In the genomic region with DNA sequence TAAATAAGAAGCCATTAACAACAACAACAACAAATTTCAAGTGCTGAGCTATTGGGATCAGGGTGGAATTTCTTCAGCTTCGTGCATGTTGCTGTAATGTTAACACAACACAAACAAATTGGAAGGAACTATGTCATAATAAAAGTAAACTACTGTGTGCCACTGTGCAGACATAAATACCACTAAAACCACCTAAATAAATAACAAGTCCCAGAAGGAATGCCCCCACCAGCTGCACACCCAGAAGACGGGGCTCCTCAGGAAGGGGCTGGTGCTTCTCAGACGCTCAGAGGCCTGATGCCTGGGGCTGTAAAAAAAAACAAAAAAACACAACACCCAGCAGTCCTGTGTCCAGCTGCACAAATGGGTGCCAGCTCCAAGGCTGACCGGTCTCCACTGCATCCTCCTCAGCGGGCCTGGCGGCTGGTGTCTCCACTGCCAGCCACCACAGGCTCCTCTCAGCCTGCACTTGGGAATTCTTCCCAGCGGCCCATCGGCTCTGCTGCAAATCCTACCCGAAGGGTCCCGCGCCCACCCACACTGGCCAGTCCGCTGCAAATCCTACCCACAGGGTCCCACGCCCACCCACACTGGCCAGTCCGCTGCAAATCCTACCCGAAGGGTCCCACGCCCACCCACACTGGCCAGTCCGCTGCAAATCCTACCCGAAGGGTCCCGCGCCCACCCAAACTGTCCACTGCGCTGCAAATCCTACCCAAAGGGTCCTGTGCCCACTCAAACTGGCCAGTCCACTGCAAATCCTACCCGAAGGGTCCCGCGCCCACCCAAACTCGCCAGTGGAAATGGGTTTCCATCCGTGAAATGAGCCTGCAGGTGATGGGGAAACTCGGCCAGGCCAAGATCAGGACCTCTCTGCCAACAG, we compare ENCODE assay signal across 15 cellular contexts. TPM values are rescaled to one million over a fixed set of nuclear protein-coding genes. Genes with fewer than 3 reads are reported as not detected.
DNase-seq lines count a peak whose midpoint lies in the region; ATAC-seq and TF ChIP-seq lines count a peak whose summit lies in the region.
"Had no signal": no experiment of that assay in that cellular context is flagged by ENCODE, and none has a peak within 500 bp of the region (broad histone marks: within the 10 kb centered on the region; RNA-seq: fewer than 3 reads in every experiment).

No MANE protein-coding gene starts in this region.

- H3K4me2 ChIP-seq in mesendoderm (ENCODE audit: low read length), result no peak overlapping the region

- H3K9me3 ChIP-seq in endodermal cell (ENCODE audit: control insufficient read depth, low read length) (peaks cover 31% of the 10 kb centered on the region), upper lobe of right lung (peaks cover 18% of the 10 kb centered on the region)

- no peak overlapping the region for H3K4me3 Mint-ChIP-seq in endodermal cell
- no peak overlapping the region for H3K4me3 Mint-ChIP-seq in osteocyte (ENCODE audit: unreplicated experiment)
- no peak overlapping the region for H3K4me3 Mint-ChIP-seq in activated T-helper 17 cell treated with anti-CD3 and anti-CD28 coated beads, Interleukin-2, amount 50 U/mL, for 72 hours

- H3K4me1 Mint-ChIP-seq in endodermal cell (no peaks in the 10 kb centered on the region), osteocyte (ENCODE audit: unreplicated experiment) (peaks cover 20% of the 10 kb centered on the region)
- no peaks in the 10 kb centered on the region for H3K4me1 Mint-ChIP-seq in activated T-helper 17 cell treated with anti-CD3 and anti-CD28 coated beads, Interleukin-2, amount 50 U/mL, for 72 hours

- H2BK15ac ChIP-seq in mesendoderm (replicated peaks; ENCODE audit: low read depth), result no peak overlapping the region

- H3K9ac ChIP-seq in endodermal cell (ENCODE audit: extremely low read depth, low read length, poor library complexity, severe bottlenecking) (no peak overlapping the region), mesendoderm (ENCODE audit: low read length) (no peak overlapping the region)

- no peak overlapping the region for H3K18ac ChIP-seq in mesendoderm (ENCODE audit: low read length)

- H2BK120ac ChIP-seq in mesendoderm (ENCODE audit: low read depth, low read length), result no peak overlapping the region

- H3K27ac ChIP-seq in endodermal cell (ENCODE audit: low read depth, low read length) (no peak overlapping the region), upper lobe of right lung (no peak overlapping the region), mesendoderm (ENCODE audit: low read depth, low read length) (no peak overlapping the region)
- H3K27ac ChIP-seq: 22Rv1 had no signal

- TF ChIP-seq CTCF in endodermal cell (conservative IDR thresholded peaks at IDR 0.05) (no peak), osteocyte (IDR thresholded peaks at IDR 0.05) (no peak), upper lobe of right lung (IDR thresholded peaks at IDR 0.05) (no peak)

- H3K56ac ChIP-seq in mesendoderm (ENCODE audit: low read length), result no peak overlapping the region

- H3K27me3 ChIP-seq in endodermal cell (ENCODE audit: control insufficient read depth, insufficient read depth, low read length, poor library complexity, severe bottlenecking), result no peaks in the 10 kb centered on the region
- no peaks in the 10 kb centered on the region for H3K27me3 ChIP-seq in upper lobe of right lung
- no peaks in the 10 kb centered on the region for H3K27me3 ChIP-seq in mesendoderm (ENCODE audit: insufficient read depth, low read length, poor library complexity)

- no peak overlapping the region for H3K4me3 ChIP-seq in endodermal cell (ENCODE audit: low read length)
- H3K4me3 ChIP-seq in upper lobe of right lung, result no peak overlapping the region
- no peak overlapping the region for H3K4me3 ChIP-seq in mesendoderm (ENCODE audit: low read length)

- H2AK5ac ChIP-seq in mesendoderm (ENCODE audit: low read length), result no peak overlapping the region

- 96% methylated on average over 20 to 27 of the region's 27 CpGs for WGBS in endodermal cell (ENCODE audit: insufficient coverage in 1 of 2, insufficient read length in 1 of 2), 2 experiments
- no CpG with 5 or more reads among the region's 27 CpGs for WGBS in mesendoderm (ENCODE audit: extremely low coverage, insufficient coverage, low lambda C conversion rate)

- no peak overlapping the region for H4K5ac ChIP-seq in mesendoderm (ENCODE audit: low read length)

- H3K36me3 Mint-ChIP-seq in endodermal cell (ENCODE audit: low read depth) (peaks cover 72% of the 10 kb centered on the region), osteocyte (ENCODE audit: unreplicated experiment) (peaks cover 14% of the 10 kb centered on the region)
- peaks cover 27% of the 10 kb centered on the region for H3K36me3 Mint-ChIP-seq in activated T-helper 17 cell treated with anti-CD3 and anti-CD28 coated beads, Interleukin-2, amount 50 U/mL, for 72 hours (ENCODE audit: low read depth)

- peaks cover 13% of the 10 kb centered on the region for H3K36me3 ChIP-seq in endodermal cell (ENCODE audit: control insufficient read depth, insufficient read depth, low read length)
- no peaks in the 10 kb centered on the region for H3K36me3 ChIP-seq in upper lobe of right lung
- H3K36me3 ChIP-seq in mesendoderm (ENCODE audit: control insufficient read depth, insufficient read depth, low read length), result peaks cover 2% of the 10 kb centered on the region

- H3K4me1 ChIP-seq in endodermal cell (ENCODE audit: control insufficient read depth, insufficient read depth, low read length), result no peaks in the 10 kb centered on the region
- no peaks in the 10 kb centered on the region for H3K4me1 ChIP-seq in upper lobe of right lung
- no peaks in the 10 kb centered on the region for H3K4me1 ChIP-seq in mesendoderm (ENCODE audit: control insufficient read depth, low read depth, low read length)

- H3K79me1 ChIP-seq in mesendoderm (ENCODE audit: low read length), result peaks cover 2% of the 10 kb centered on the region

- no peak overlapping the region for H2BK5ac ChIP-seq in mesendoderm (ENCODE audit: low read length)

- H3K27ac Mint-ChIP-seq in endodermal cell, result no peak overlapping the region
- peak overlapping the region; percentile 20 for H3K27ac Mint-ChIP-seq in osteocyte (ENCODE audit: unreplicated experiment)
- H3K27ac Mint-ChIP-seq in activated T-helper 17 cell treated with anti-CD3 and anti-CD28 coated beads, Interleukin-2, amount 50 U/mL, for 72 hours, result no peak overlapping the region

- peaks cover 66% of the 10 kb centered on the region for H3K9me3 Mint-ChIP-seq in endodermal cell
- H3K9me3 Mint-ChIP-seq in osteocyte (ENCODE audit: unreplicated experiment), result peaks cover 15% of the 10 kb centered on the region
- peaks cover 10% of the 10 kb centered on the region for H3K9me3 Mint-ChIP-seq in activated T-helper 17 cell treated with anti-CD3 and anti-CD28 coated beads, Interleukin-2, amount 50 U/mL, for 72 hours

- H4K8ac ChIP-seq in mesendoderm (ENCODE audit: low read depth, low read length), result no peak overlapping the region

- H3K79me2 ChIP-seq in mesendoderm (ENCODE audit: control insufficient read depth, insufficient read depth, low read length), result no peaks in the 10 kb centered on the region

- H3K4ac ChIP-seq in mesendoderm (ENCODE audit: low read depth, low read length), result no peak overlapping the region

- intact Hi-C loops in upper lobe of right lung (cut with DNase I), result no loop called here

- DNase-seq in activated effector memory CD4-positive, alpha-beta T cell treated with anti-CD3 and anti-CD28 coated beads, Interleukin-2, amount 50 U/mL, for 16 hours, result peak; percentile 54
- DNase-seq in activated effector memory CD4-positive, alpha-beta T cell treated with Interleukin-2 at 50 U/mL for 16 hours, result no peak
- DNase-seq in endodermal cell, result peak; percentile 14
- no peak for DNase-seq in osteocyte (ENCODE audit: extremely low spot score, unreplicated experiment)
- peak; percentile 30 for DNase-seq in upper lobe of right lung
- DNase-seq in NCI-H510A (lab: John Stamatoyannopoulos, UW), result no peak
- DNase-seq in mesendoderm, result no peak
- DNase-seq: C1 segment of cervical spinal cord, H7, NCI-H1930, NCI-H2171 treated with DMSO at 0.1 percent for 48 hours, NCI-H82 had no signal

- H3K23ac ChIP-seq in mesendoderm (ENCODE audit: low read length), result no peak overlapping the region

- ATAC-seq in upper lobe of right lung, result no peak
- no peak for ATAC-seq in activated T-helper 17 cell treated with anti-CD3 and anti-CD28 coated beads, Interleukin-2, amount 50 U/mL, for 72 hours (replicated peaks)
- ATAC-seq: Right ventricle myocardium inferior had no signal

- no peaks in the 10 kb centered on the region for H3K27me3 Mint-ChIP-seq in endodermal cell (ENCODE audit: insufficient read depth)
- H3K27me3 Mint-ChIP-seq in osteocyte (ENCODE audit: unreplicated experiment), result no peaks in the 10 kb centered on the region
- H3K27me3 Mint-ChIP-seq in activated T-helper 17 cell treated with anti-CD3 and anti-CD28 coated beads, Interleukin-2, amount 50 U/mL, for 72 hours, result no peaks in the 10 kb centered on the region

RNA-seq across cellular contexts. Expression of gene DNAAF5, which starts 35.8 kb away (rescaled TPM):
- total RNA-seq in endodermal cell (10 to 100 TPM; 54.2 to 54.3 TPM), osteocyte (28.1 and 36.9 TPM in 2 replicates), upper lobe of right lung (15.8 TPM)
- polyA plus RNA-seq in endodermal cell (2013, experiment 1 of 2), result 28.7 TPM
- 27.9 TPM for polyA plus RNA-seq in endodermal cell (2013, experiment 2 of 2)
- 35.5 TPM for polyA plus RNA-seq in mesendoderm (2013, experiment 1 of 2)
- 35.9 TPM for polyA plus RNA-seq in mesendoderm (2013, experiment 2 of 2)
- 10 to 100 TPM; 15.1 to 39.9 TPM for total RNA-seq in activated T-helper 17 cell treated with anti-CD3 and anti-CD28 coated beads, Interleukin-2, amount 50 U/mL, for 72 hours

RNA-seq across cellular contexts. Expression of gene PRKAR1B, which starts 36.4 kb away (rescaled TPM):
- total RNA-seq in endodermal cell (10 to 100 TPM; 33.5 to 43.2 TPM), osteocyte (10.9 and 12.0 TPM in 2 replicates), upper lobe of right lung (25.7 TPM)
- polyA plus RNA-seq in endodermal cell (2013, experiment 1 of 2), result 12.8 TPM
- 12.0 TPM for polyA plus RNA-seq in endodermal cell (2013, experiment 2 of 2)
- polyA plus RNA-seq in mesendoderm (2013, experiment 1 of 2), result 25.9 TPM
- polyA plus RNA-seq in mesendoderm (2013, experiment 2 of 2), result 26.8 TPM
- total RNA-seq in activated T-helper 17 cell treated with anti-CD3 and anti-CD28 coated beads, Interleukin-2, amount 50 U/mL, for 72 hours, result 10 to 100 TPM; 26.2 to 56.0 TPM

Comparison
In these comparisons a context has a peak if more than half of its experiments do, and no peak if none do; other contexts are left out.
1. DNase-seq: peak in activated effector memory CD4-positive, alpha-beta T cell treated with anti-CD3 and anti-CD28 coated beads, Interleukin-2, amount 50 U/mL, for 16 hours (single experiment), endodermal cell (single experiment) and upper lobe of right lung (single experiment); none in activated effector memory CD4-positive, alpha-beta T cell treated with Interleukin-2 at 50 U/mL for 16 hours (single experiment), osteocyte (single experiment), NCI-H510A (single experiment) and mesendoderm (single experiment).